In genomic region chr2:240868286-240869108, GRCh38 we compare ENCODE assay signal across 1 cellular context.
A peak's percentile ranks its signal among the peaks of the same experiment; 100 is the strongest.
TF ChIP-seq lines count a peak whose summit lies in the region.

AGXT (plus strand) TSS chr2:240868824; CDS start chr2:240868866, 42 bp downstream.

TF ChIP-seq in HepG2, 621 proteins besides CTCF, POLR2A, EP300 and RAD21 (continued from another document and continues in another):
- TF ChIP-seq E2F1 (CRISPR knock-in tag; IDR thresholded peaks at IDR 0.05) (peak; percentile 17; the same call in 1 of the 2 replicates), ZBTB39 (CRISPR knock-in tag; IDR thresholded peaks at IDR 0.05) (no peak), HOXA9 (CRISPR knock-in tag; IDR thresholded peaks at IDR 0.05; ENCODE audit: borderline replicate concordance) (no peak; the same call in 1 of the 2 replicates), SPEN (CRISPR knock-in tag; IDR thresholded peaks at IDR 0.05; ENCODE audit: low read depth) (peak; percentile 82), ZNF597 (CRISPR knock-in tag; IDR thresholded peaks at IDR 0.05) (no peak), ZGPAT (CRISPR knock-in tag; IDR thresholded peaks at IDR 0.05) (peak; percentile 76), HNF1A (IDR thresholded peaks at IDR 0.05; ENCODE audit: low read depth) (no peak), HNF1A (CRISPR knock-in tag; IDR thresholded peaks at IDR 0.05; ENCODE audit: borderline replicate concordance) (peak; percentile 63; the same call in 1 of the 2 replicates), GABPB1 (CRISPR knock-in tag; IDR thresholded peaks at IDR 0.05) (peak; percentile 63), SRSF4 (IDR thresholded peaks at IDR 0.05; ENCODE audit: low read depth, low read length, poor library complexity, severe bottlenecking) (no peak), ZNF512 (CRISPR knock-in tag; IDR thresholded peaks at IDR 0.05) (no peak), PHF21A (CRISPR knock-in tag; IDR thresholded peaks at IDR 0.05) (peak; percentile 98), ZNF580 (CRISPR knock-in tag; IDR thresholded peaks at IDR 0.05; ENCODE audit: borderline replicate concordance, low read depth) (peak; percentile 85; the same call in 1 of the 2 replicates), GLI4 (CRISPR knock-in tag; IDR thresholded peaks at IDR 0.05; ENCODE audit: borderline replicate concordance) (no peak), ZNF703 (CRISPR knock-in tag; IDR thresholded peaks at IDR 0.05; ENCODE audit: borderline replicate concordance) (0 out of 2 replicates have a peak, but pooled peaks have one; percentile 38), NFIB (CRISPR knock-in tag; IDR thresholded peaks at IDR 0.05; ENCODE audit: borderline replicate concordance) (no peak), ZMYM3 (CRISPR knock-in tag; IDR thresholded peaks at IDR 0.05) (peak; percentile 78), HINFP (CRISPR knock-in tag; IDR thresholded peaks at IDR 0.05; ENCODE audit: low read depth) (peak; percentile 92; the same call in 1 of the 2 replicates), NR2F6 (IDR thresholded peaks at IDR 0.05) (peak; percentile 89), NR2F6 (CRISPR knock-in tag; IDR thresholded peaks at IDR 0.05) (peak; percentile 94), MBNL3 (CRISPR knock-in tag; conservative IDR thresholded peaks at IDR 0.05) (no peak), KMT2A (CRISPR knock-in tag; IDR thresholded peaks at IDR 0.05) (no peak), ZNF326 (CRISPR knock-in tag; IDR thresholded peaks at IDR 0.05; ENCODE audit: borderline replicate concordance) (no peak), BCL6 (CRISPR knock-in tag; IDR thresholded peaks at IDR 0.05) (peak; percentile 62; the same call in 1 of the 2 replicates), RBM22 (optimal IDR thresholded peaks at IDR 0.05; ENCODE audit: low read length) (no peak), FOXA1 (IDR thresholded peaks at IDR 0.05) (no peak), FOXA1 (CRISPR knock-in tag; IDR thresholded peaks at IDR 0.05) (peak; percentile 55; the same call in 1 of the 2 replicates), CEBPB (IDR thresholded peaks at IDR 0.05; ENCODE audit: borderline replicate concordance, low read depth, low read length) (peak; percentile 92), HOXA7 (CRISPR knock-in tag; IDR thresholded peaks at IDR 0.05) (no peak; the same call in 1 of the 2 replicates), KDM3A (CRISPR knock-in tag; IDR thresholded peaks at IDR 0.05; ENCODE audit: low read depth) (0 out of 2 replicates have a peak, but pooled peaks have one; percentile 35), ZNF225 (CRISPR knock-in tag; IDR thresholded peaks at IDR 0.05) (0 out of 2 replicates have a peak, but pooled peaks have one; percentile 49), SOX13 (IDR thresholded peaks at IDR 0.05) (peak; percentile 68; the same call in 1 of the 2 replicates), SOX13 (CRISPR knock-in tag; conservative IDR thresholded peaks at IDR 0.05 in 1 of 2, IDR thresholded peaks at IDR 0.05 in 1 of 2) (peak in 1 of 2 experiments; percentile 93; a peak in 2 of 4 replicates)
- TF ChIP-seq, protein P1, sequence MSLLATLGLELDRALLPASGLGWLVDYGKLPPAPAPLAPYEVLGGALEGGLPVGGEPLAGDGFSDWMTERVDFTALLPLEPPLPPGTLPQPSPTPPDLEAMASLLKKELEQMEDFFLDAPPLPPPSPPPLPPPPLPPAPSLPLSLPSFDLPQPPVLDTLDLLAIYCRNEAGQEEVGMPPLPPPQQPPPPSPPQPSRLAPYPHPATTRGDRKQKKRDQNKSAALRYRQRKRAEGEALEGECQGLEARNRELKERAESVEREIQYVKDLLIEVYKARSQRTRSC (CRISPR knock-in tag; IDR thresholded peaks at IDR 0.05; ENCODE audit: low read depth): 0 out of 2 replicates have a peak, but pooled peaks have one; percentile 41
- TF ChIP-seq, protein P2, sequence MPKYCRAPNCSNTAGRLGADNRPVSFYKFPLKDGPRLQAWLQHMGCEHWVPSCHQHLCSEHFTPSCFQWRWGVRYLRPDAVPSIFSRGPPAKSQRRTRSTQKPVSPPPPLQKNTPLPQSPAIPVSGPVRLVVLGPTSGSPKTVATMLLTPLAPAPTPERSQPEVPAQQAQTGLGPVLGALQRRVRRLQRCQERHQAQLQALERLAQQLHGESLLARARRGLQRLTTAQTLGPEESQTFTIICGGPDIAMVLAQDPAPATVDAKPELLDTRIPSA (CRISPR knock-in tag; IDR thresholded peaks at IDR 0.05; ENCODE audit: borderline replicate concordance): 0 out of 2 replicates have a peak, but pooled peaks have one; percentile 41
- TF ChIP-seq, protein P3, sequence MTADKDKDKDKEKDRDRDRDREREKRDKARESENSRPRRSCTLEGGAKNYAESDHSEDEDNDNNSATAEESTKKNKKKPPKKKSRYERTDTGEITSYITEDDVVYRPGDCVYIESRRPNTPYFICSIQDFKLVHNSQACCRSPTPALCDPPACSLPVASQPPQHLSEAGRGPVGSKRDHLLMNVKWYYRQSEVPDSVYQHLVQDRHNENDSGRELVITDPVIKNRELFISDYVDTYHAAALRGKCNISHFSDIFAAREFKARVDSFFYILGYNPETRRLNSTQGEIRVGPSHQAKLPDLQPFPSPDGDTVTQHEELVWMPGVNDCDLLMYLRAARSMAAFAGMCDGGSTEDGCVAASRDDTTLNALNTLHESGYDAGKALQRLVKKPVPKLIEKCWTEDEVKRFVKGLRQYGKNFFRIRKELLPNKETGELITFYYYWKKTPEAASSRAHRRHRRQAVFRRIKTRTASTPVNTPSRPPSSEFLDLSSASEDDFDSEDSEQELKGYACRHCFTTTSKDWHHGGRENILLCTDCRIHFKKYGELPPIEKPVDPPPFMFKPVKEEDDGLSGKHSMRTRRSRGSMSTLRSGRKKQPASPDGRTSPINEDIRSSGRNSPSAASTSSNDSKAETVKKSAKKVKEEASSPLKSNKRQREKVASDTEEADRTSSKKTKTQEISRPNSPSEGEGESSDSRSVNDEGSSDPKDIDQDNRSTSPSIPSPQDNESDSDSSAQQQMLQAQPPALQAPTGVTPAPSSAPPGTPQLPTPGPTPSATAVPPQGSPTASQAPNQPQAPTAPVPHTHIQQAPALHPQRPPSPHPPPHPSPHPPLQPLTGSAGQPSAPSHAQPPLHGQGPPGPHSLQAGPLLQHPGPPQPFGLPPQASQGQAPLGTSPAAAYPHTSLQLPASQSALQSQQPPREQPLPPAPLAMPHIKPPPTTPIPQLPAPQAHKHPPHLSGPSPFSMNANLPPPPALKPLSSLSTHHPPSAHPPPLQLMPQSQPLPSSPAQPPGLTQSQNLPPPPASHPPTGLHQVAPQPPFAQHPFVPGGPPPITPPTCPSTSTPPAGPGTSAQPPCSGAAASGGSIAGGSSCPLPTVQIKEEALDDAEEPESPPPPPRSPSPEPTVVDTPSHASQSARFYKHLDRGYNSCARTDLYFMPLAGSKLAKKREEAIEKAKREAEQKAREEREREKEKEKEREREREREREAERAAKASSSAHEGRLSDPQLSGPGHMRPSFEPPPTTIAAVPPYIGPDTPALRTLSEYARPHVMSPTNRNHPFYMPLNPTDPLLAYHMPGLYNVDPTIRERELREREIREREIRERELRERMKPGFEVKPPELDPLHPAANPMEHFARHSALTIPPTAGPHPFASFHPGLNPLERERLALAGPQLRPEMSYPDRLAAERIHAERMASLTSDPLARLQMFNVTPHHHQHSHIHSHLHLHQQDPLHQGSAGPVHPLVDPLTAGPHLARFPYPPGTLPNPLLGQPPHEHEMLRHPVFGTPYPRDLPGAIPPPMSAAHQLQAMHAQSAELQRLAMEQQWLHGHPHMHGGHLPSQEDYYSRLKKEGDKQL (CRISPR knock-in tag; IDR thresholded peaks at IDR 0.05; ENCODE audit: low read depth): no peak
